Comparison of ENCODE assay signal across 9 cellular contexts in genomic region chr17:42843358-42843934, GRCh38. TPM values are rescaled to one million over a fixed set of nuclear protein-coding genes. Genes with fewer than 3 reads are reported as not detected.
DNase-seq lines count a peak whose midpoint lies in the region; ATAC-seq and TF ChIP-seq lines count a peak whose summit lies in the region.
"Had no signal": no experiment of that assay in that cellular context is flagged by ENCODE, and none has a peak within 500 bp of the region (broad histone marks: within the 10 kb centered on the region; RNA-seq: fewer than 3 reads in every experiment).

No MANE protein-coding gene starts in this region.

- DNase-seq in H4 (ENCODE audit: low spot score) (peak; percentile 51), NCI-H69 (lab: John Stamatoyannopoulos, UW) (peak; percentile 71), left lobe of liver (ENCODE audit: low spot score) (no peak), uterus (no peak), cerebellar nuclear complex (lab: John Stamatoyannopoulos, UW) (no peak)
- DNase-seq in central memory CD8-positive, alpha-beta T cell (ENCODE audit: low spot score in 2 of 2) = no peak
- DNase-seq in NK-92 treated with Interleukin-12 subunit alpha and Interleukin-12 subunit beta, amount 100 ng/mL, for 24 hours (lab: John Stamatoyannopoulos, UW) = no peak

- H3K27me3 Mint-ChIP-seq in central memory CD8-positive, alpha-beta T cell = no peaks in the 10 kb centered on the region

- intact Hi-C loops in uterus (cut with DNase I; ENCODE audit: low total_unique reads) = loop anchor here (5.0 kb wide), 1 partner anchor 94 kb away; no protein-coding TSS in a partner anchor

- ATAC-seq in central memory CD8-positive, alpha-beta T cell (replicated peaks; ENCODE audit: extremely low read depth, poor library complexity, severe bottlenecking) = no peak
- ATAC-seq in left lobe of liver = peak; percentile 92

- peak; percentile 94 for TF ChIP-seq CTCF in C4-2B (conservative IDR thresholded peaks at IDR 0.05)
- TF ChIP-seq CTCF in uterus (IDR thresholded peaks at IDR 0.05) = peak; percentile 77 to 97 (median 92)

- no peak overlapping the region for H3K4me3 ChIP-seq in uterus

- H3K4me1 Mint-ChIP-seq in central memory CD8-positive, alpha-beta T cell = peaks cover 9% of the 10 kb centered on the region

- no peaks in the 10 kb centered on the region for H3K36me3 ChIP-seq in uterus

- H3K4me1 ChIP-seq in uterus = no peaks in the 10 kb centered on the region

- no peaks in the 10 kb centered on the region for H3K9me3 Mint-ChIP-seq in central memory CD8-positive, alpha-beta T cell
- H3K9me3 Mint-ChIP-seq: immature natural killer cell had no signal

- H3K27me3 ChIP-seq in uterus = no peaks in the 10 kb centered on the region

- no peak overlapping the region for H3K4me3 Mint-ChIP-seq in central memory CD8-positive, alpha-beta T cell
- H3K4me3 Mint-ChIP-seq: immature natural killer cell had no signal

- peak overlapping the region; percentile 19 for H3K27ac Mint-ChIP-seq in central memory CD8-positive, alpha-beta T cell (ENCODE audit: low read depth)

- H3K36me3 Mint-ChIP-seq in central memory CD8-positive, alpha-beta T cell (ENCODE audit: insufficient read depth) = peaks cover 45% of the 10 kb centered on the region

- H3K27ac ChIP-seq in C4-2B (no peak overlapping the region), uterus (peak overlapping the region in 1 of 2 donors; percentile 31)

- no peak for TF ChIP-seq POLR2A in uterus (IDR thresholded peaks at IDR 0.05)

- H3K9me3 ChIP-seq in uterus = no peaks in the 10 kb centered on the region

RNA-seq across cellular contexts. Expression of gene AOC2, which starts 0.9 kb away (rescaled TPM):
- 0.45 TPM in 1 of 2 replicates, not detected in the other for total RNA-seq in H4 (2014; rRNA removed; shearing (Covaris generic))
- 2.6 TPM for total RNA-seq in left lobe of liver
- total RNA-seq in uterus = 1 to 10 TPM in 3 of 4 donors, not detected in 1; 1.3 to 5.3 (median 3.0) TPM

RNA-seq across cellular contexts. Expression of gene AOC3, which starts 7.6 kb away (rescaled TPM):
- total RNA-seq in H4 (2014; rRNA removed; shearing (Covaris generic)) = 0.04 and 0.06 TPM in 2 replicates
- 8.6 TPM for total RNA-seq in left lobe of liver
- 10 to 100 TPM; 11.8 to 86.2 (median 15.5) TPM for total RNA-seq in uterus

RNA-seq across cellular contexts. Expression of gene PSME3, which starts 10.2 kb away (rescaled TPM):
- total RNA-seq in H4 (2014; rRNA removed; shearing (Covaris generic)) = 109 and 113 TPM in 2 replicates
- total RNA-seq in left lobe of liver = 40.7 TPM
- 10 to 100 TPM in 3 of 4 donors, 1 to 10 TPM in 1; 9.7 to 74.3 (median 46.0) TPM for total RNA-seq in uterus

RNA-seq across cellular contexts. Expression of gene BECN1, which starts 19.4 kb away (rescaled TPM):
- total RNA-seq in H4 (2014; rRNA removed; shearing (Covaris generic)) = 44.2 and 69.8 TPM in 2 replicates
- 37.6 TPM for total RNA-seq in left lobe of liver
- total RNA-seq in uterus = 100 to 1,000 TPM in 1 of 4 donors, 10 to 100 TPM in 3; 42.6 to 108 (median 72.6) TPM

RNA-seq across cellular contexts. Expression of gene CNTD1, which starts 44.8 kb away (rescaled TPM):
- total RNA-seq in H4 (2014; rRNA removed; shearing (Covaris generic)) = not detected in 2 replicates
- total RNA-seq in left lobe of liver (not detected), uterus (1 to 10 TPM in 1 of 4 donors, under 1 TPM in 1, not detected in 2; 0.69 to 1.2 TPM)

Comparison
In these comparisons a context has a peak if more than half of its experiments do, and no peak if none do; other contexts are left out.
1. DNase-seq: peak in H4 (single experiment) and NCI-H69 (single experiment); none in central memory CD8-positive, alpha-beta T cell (0 of 2), left lobe of liver (single experiment), uterus (0 of 2), cerebellar nuclear complex (0 of 2) and NK-92 treated with Interleukin-12 subunit alpha and Interleukin-12 subunit beta, amount 100 ng/mL, for 24 hours (single experiment).